8 cellular contexts compared by ENCODE assay signal in the genomic region with DNA sequence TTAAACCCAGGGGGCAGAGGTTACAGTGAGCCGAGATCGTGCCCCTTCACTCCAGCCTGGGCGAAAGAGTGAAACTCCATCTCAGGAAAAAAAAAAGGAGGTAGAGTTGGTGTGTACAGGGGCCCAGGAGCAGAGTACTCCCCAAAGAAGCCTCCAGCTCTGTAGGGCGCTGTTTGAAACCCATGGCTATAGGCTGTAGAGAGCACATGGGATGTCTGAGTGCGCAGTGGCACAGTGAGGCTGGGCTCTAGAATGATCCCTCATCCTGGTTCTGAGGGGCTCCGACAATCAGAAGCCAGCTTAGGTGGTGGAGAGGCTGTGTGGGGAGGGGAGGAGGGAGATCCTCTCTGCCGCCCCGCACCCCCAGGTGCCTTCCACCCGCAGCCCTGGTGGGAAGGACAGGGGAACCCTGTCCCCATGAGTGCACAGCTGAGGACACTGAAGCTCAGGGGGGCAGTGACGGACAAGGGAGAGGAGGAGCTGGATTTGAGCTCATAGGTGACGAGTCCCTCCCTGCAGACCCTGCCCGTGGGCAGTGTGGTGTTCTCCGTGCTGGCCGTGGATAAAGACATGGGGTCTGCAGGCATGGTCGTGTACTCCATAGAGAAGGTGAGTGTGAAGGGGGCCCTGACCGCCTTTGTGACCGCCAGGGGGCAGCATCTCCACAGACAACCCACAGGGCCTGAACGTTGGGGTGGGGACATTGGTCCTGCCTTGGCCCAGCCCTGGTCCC. TPM values are rescaled to one million over a fixed set of nuclear protein-coding genes. Genes with fewer than 3 reads are reported as not detected.
DNase-seq lines count a peak whose midpoint lies in the region; ATAC-seq and FAIRE-seq lines count a peak whose summit lies in the region.

No MANE protein-coding gene starts in this region.

- ATAC-seq in left lobe of liver (peak; percentile 79), HG02840 (IDR thresholded peaks at IDR 0.05; ENCODE audit: low FRiP score, unreplicated experiment) (no peak)

- FAIRE-seq in GM18507 (lab: Jason Lieb, UNC) = peak; percentile 79

- H3K27ac ChIP-seq in caudate nucleus (ENCODE audit: low read depth, low read length) = no peak overlapping the region

- DNase-seq in AG08396 (ENCODE audit: low spot score) (peak; percentile 83), GM18507 (ENCODE audit: extremely low spot score, insufficient read length, low read depth) (peak; percentile 68), LoVo (ENCODE audit: low spot score) (peak; percentile 54), caudate nucleus (lab: John Stamatoyannopoulos, UW) (peak in 51 of 61 donors; percentile 4 to 67 (median 36)), left lobe of liver (ENCODE audit: low spot score) (no peak)
- peak; percentile 87 for DNase-seq in activated CD4-positive, CD25-positive, alpha-beta regulatory T cell treated with anti-CD3 and anti-CD28 coated beads, Interleukin-2, amount 50 U/mL, for 72 hours
- peak; percentile 69 to 83 for DNase-seq in stimulated activated CD4-positive, alpha-beta T cell treated with anti-CD3 and anti-CD28 coated beads, Interleukin-4, amount 100 ng/mL, for 48 hours (ENCODE audit: low read depth in 2 of 2)

RNA-seq across cellular contexts. Expression of a gene that starts 24.6 kb away (rescaled TPM):
- total RNA-seq in left lobe of liver = 87.3 TPM

RNA-seq across cellular contexts. Expression of a gene that starts 36.2 kb away (rescaled TPM):
- 0.18 TPM for total RNA-seq in left lobe of liver

RNA-seq across cellular contexts. Expression of a gene that starts 36.5 kb away (rescaled TPM):
- 15.3 TPM for total RNA-seq in left lobe of liver

RNA-seq across cellular contexts. Expression of a gene that starts 56.6 kb away (rescaled TPM):
- not detected for total RNA-seq in left lobe of liver

RNA-seq across cellular contexts. Expression of a gene that starts 56.7 kb away (rescaled TPM):
- not detected for total RNA-seq in left lobe of liver
